11 cellular contexts compared by ENCODE assay signal in genomic region chr5:142982821-142983200, GRCh38.
DNase-seq lines count a peak whose midpoint lies in the region; ATAC-seq and TF ChIP-seq lines count a peak whose summit lies in the region.
"Had no signal": no experiment of that assay in that cellular context is flagged by ENCODE, and none has a peak within 500 bp of the region (broad histone marks: within the 10 kb centered on the region; RNA-seq: fewer than 3 reads in every experiment).

No MANE protein-coding gene starts in this region.

- no peaks in the 10 kb centered on the region for H3K27me3 ChIP-seq in CD4-positive, alpha-beta memory T cell (ENCODE audit: insufficient read depth, low read length)
- no peaks in the 10 kb centered on the region for H3K27me3 ChIP-seq in colonic mucosa
- H3K27me3 ChIP-seq in muscle layer of colon (ENCODE audit: control insufficient read depth in 1 of 2, insufficient read depth in 2 of 2, low read length in 2 of 2) = no peaks in the 10 kb centered on the region
- H3K27me3 ChIP-seq in ovary = no peaks in the 10 kb centered on the region

- H3K4me1 ChIP-seq in CD4-positive, alpha-beta memory T cell (ENCODE audit: insufficient read depth, low read length) = peaks cover 47% of the 10 kb centered on the region
- H3K4me1 ChIP-seq in colonic mucosa = peaks cover 16% of the 10 kb centered on the region
- H3K4me1 ChIP-seq in muscle layer of colon (ENCODE audit: insufficient read depth, low read length) = peaks cover 34% of the 10 kb centered on the region
- peaks cover 11% of the 10 kb centered on the region for H3K4me1 ChIP-seq in ovary (ENCODE audit: insufficient read depth)

- no peaks in the 10 kb centered on the region for H3K27me3 Mint-ChIP-seq in CD4-positive, alpha-beta memory T cell

- no peak overlapping the region for H3K27ac ChIP-seq in CD4-positive, alpha-beta memory T cell (ENCODE audit: low read depth, low read length)
- H3K27ac ChIP-seq in colonic mucosa (peak overlapping the region; percentile 58), muscle layer of colon (ENCODE audit: low read depth, low read length) (peak overlapping the region; percentile 84), ovary (no peak overlapping the region)

- no peak for ATAC-seq in HG03565 (IDR thresholded peaks at IDR 0.05; ENCODE audit: unreplicated experiment)

- H3K9me3 ChIP-seq in CD4-positive, alpha-beta memory T cell (ENCODE audit: control insufficient read depth in 1 of 2, low read length in 2 of 2) = no peaks in the 10 kb centered on the region
- no peaks in the 10 kb centered on the region for H3K9me3 ChIP-seq in colonic mucosa
- H3K9me3 ChIP-seq in muscle layer of colon (ENCODE audit: low read length) = no peaks in the 10 kb centered on the region
- no peaks in the 10 kb centered on the region for H3K9me3 ChIP-seq in ovary

- H3K4me1 Mint-ChIP-seq in CD4-positive, alpha-beta memory T cell = peaks cover 36 to 75% (median 55%) of the 10 kb centered on the region in 4 donors

- peak overlapping the region; percentile 47 to 51 for H3K9ac ChIP-seq in colonic mucosa (ENCODE audit: low read depth in 2 of 2, low read length in 2 of 2)
- H3K9ac ChIP-seq in muscle layer of colon (ENCODE audit: low read length) = peak overlapping the region; percentile 2

- WGBS in ovary, 3 donors = 87 to 93% (median 90%) methylated on average over 4 of the region's 4 CpGs

- no peak for TF ChIP-seq POLR2A in ovary (IDR thresholded peaks at IDR 0.05)

- TF ChIP-seq EP300 in ovary (IDR thresholded peaks at IDR 0.05) = no peak

- H3K4me3 ChIP-seq in CD4-positive, alpha-beta memory T cell (ENCODE audit: low read length in 2 of 2) = no peak overlapping the region
- no peak overlapping the region for H3K4me3 ChIP-seq in colonic mucosa
- H3K4me3 ChIP-seq in muscle layer of colon (ENCODE audit: low read depth in 1 of 2, low read length in 2 of 2) = no peak overlapping the region
- H3K4me3 ChIP-seq in ovary = no peak overlapping the region

- peaks cover 0 to 8% (median 2%) of the 10 kb centered on the region in 8 donors for H3K9me3 Mint-ChIP-seq in CD4-positive, alpha-beta memory T cell

- H3K36me3 Mint-ChIP-seq in CD4-positive, alpha-beta memory T cell = no peaks in the 10 kb centered on the region

- CTCF ChIA-PET in CD4-positive, alpha-beta memory T cell (lab: Charles Lee; ENCODE audit: partially characterized antibody) = interaction anchor here (2.4 kb wide), 1 partner anchor 20 kb away, joined by 15 read pairs; no protein-coding TSS in a partner anchor

- no peak overlapping the region for H3K4me3 Mint-ChIP-seq in CD4-positive, alpha-beta memory T cell

- intact Hi-C loops in CD4-positive, alpha-beta memory T cell (cut with micrococcal nuclease) = no loop called here
- intact Hi-C loops in colonic mucosa (cut with DNase I) = no loop called here
- intact Hi-C loops in ovary (cut with DNase I) = no loop called here

- TF ChIP-seq CTCF in colonic mucosa (IDR thresholded peaks at IDR 0.05) = no peak
- no peak for TF ChIP-seq CTCF in ovary (IDR thresholded peaks at IDR 0.05)

- H3K36me3 ChIP-seq in CD4-positive, alpha-beta memory T cell (ENCODE audit: insufficient read depth, low read length) = no peaks in the 10 kb centered on the region
- H3K36me3 ChIP-seq in colonic mucosa (no peaks in the 10 kb centered on the region), muscle layer of colon (ENCODE audit: insufficient read depth, low read length) (no peaks in the 10 kb centered on the region), ovary (no peaks in the 10 kb centered on the region)

- peak overlapping the region; percentile 15 to 83 (median 50) for H3K27ac Mint-ChIP-seq in CD4-positive, alpha-beta memory T cell

- POLR2A ChIA-PET in CD4-positive, alpha-beta memory T cell (lab: Charles Lee; ENCODE audit: partially characterized antibody) = interaction anchor here (0.9 to 10.6 kb wide), 5 partner anchors 8 to 421 kb away, joined by 3 to 112 read pairs (median 6); partner anchors contain the start of gene NR3C1

- DNase-seq in CD4-positive, alpha-beta memory T cell = no peak
- DNase-seq in HuH-7 (ENCODE audit: low spot score) (peak; percentile 36), colonic mucosa (no peak), NAMALWA (ENCODE audit: low spot score) (no peak), A172 (ENCODE audit: low spot score) (no peak), ovary (no peak)
- DNase-seq: amniotic stem cell; KBM-7; stimulated activated CD4-positive, alpha-beta T cell treated with anti-CD3 and anti-CD28 coated beads, Interleukin-4, amount 100 ng/mL, for 4 hours had no signal

Comparison
In these comparisons a context has a peak if more than half of its experiments do, and no peak if none do; other contexts are left out.
1. H3K27ac ChIP-seq: peak in colonic mucosa (single experiment) and muscle layer of colon (single experiment); none in CD4-positive, alpha-beta memory T cell (single experiment) and ovary (0 of 2).